33 cellular contexts compared by ENCODE assay signal in the genomic region with DNA sequence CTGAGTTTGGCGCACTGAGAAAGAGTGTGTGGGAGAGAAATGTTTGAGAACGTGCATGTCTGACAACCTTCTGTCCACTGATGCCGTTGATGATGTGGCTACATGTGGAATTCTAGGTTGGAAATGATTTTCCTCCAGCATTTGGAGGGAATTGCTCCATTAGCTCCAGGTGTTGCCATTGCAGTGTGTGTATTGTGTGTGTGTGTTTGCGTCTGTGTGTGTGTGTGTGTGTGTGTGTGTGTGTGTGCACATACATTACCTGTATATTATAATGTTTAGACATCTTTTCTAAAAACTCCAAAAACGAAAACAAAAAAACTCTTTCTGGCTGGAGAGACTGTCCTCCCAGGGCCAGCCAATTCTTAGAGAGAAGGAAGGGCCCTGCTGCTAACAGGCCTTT. TPM values are rescaled to one million over a fixed set of nuclear protein-coding genes. Genes with fewer than 3 reads are reported as not detected.
"Had no signal": no experiment of that assay in that cellular context is flagged by ENCODE, and none has a peak within 500 bp of the region (broad histone marks: within the 10 kb centered on the region; RNA-seq: fewer than 3 reads in every experiment).

No MANE protein-coding gene starts in this region.

- H3K4me3 Mint-ChIP-seq: activated CD4-positive, alpha-beta T cell treated with anti-CD3 and anti-CD28 coated beads, Interleukin-2, amount 10 ng/mL, durations not matched to agents 24 days and 14 days; activated CD8-positive, alpha-beta T cell treated with anti-CD3 and anti-CD28 coated beads for 36 hours; activated naive CD4-positive, alpha-beta T cell treated with anti-CD3 and anti-CD28 coated beads for 36 hours; activated T-cell treated with anti-CD3 and anti-CD28 coated beads, Interleukin-2, amount 50 U/mL, for 24 hours had no signal

- ATAC-seq: activated CD8-positive, alpha-beta T cell treated with anti-CD3 and anti-CD28 coated beads for 36 hours had no signal

- H3K36me3 ChIP-seq: breast epithelium, MG63, SJCRH30, WERI-Rb-1 had no signal

- H3K27me3 ChIP-seq: MG63, SJCRH30 had no signal

- H3K4me1 ChIP-seq: breast epithelium, SJCRH30 had no signal

- H3K27me3 Mint-ChIP-seq: activated CD8-positive, alpha-beta T cell treated with anti-CD3 and anti-CD28 coated beads for 36 hours had no signal

- H3K27ac ChIP-seq: breast epithelium, SJCRH30, SK-N-MC, WERI-Rb-1 had no signal

- H3K9me3 Mint-ChIP-seq: activated CD4-positive, alpha-beta T cell treated with anti-CD3 and anti-CD28 coated beads, Interleukin-2, amount 10 ng/mL, durations not matched to agents 24 days and 14 days; activated CD8-positive, alpha-beta T cell treated with anti-CD3 and anti-CD28 coated beads for 36 hours; activated naive CD4-positive, alpha-beta T cell treated with anti-CD3 and anti-CD28 coated beads for 36 hours; activated T-cell treated with anti-CD3 and anti-CD28 coated beads, Interleukin-2, amount 50 U/mL, for 24 hours; activated T-helper 2 cell treated with anti-CD3 and anti-CD28 coated beads, Interferon-gamma antibody, Interleukin-2, Interleukin-4, amounts not matched to agents 10 μg/mL and 5 μg/mL and 100 μg/mL, durations not matched to agents 14 hours and 24 hours and 36 hours had no signal

- H3K9me3 ChIP-seq: breast epithelium, MG63, SJCRH30 had no signal

- H3K27ac Mint-ChIP-seq: activated CD4-positive, alpha-beta T cell treated with anti-CD3 and anti-CD28 coated beads, Interleukin-2, amount 10 ng/mL, durations not matched to agents 24 days and 14 days; activated CD8-positive, alpha-beta T cell treated with anti-CD3 and anti-CD28 coated beads for 36 hours; activated naive CD4-positive, alpha-beta T cell treated with anti-CD3 and anti-CD28 coated beads for 36 hours; activated T-cell treated with anti-CD3 and anti-CD28 coated beads, Interleukin-2, amount 50 U/mL, for 24 hours; activated T-helper 2 cell treated with anti-CD3 and anti-CD28 coated beads, Interferon-gamma antibody, Interleukin-2, Interleukin-4, amounts not matched to agents 10 μg/mL and 5 μg/mL and 100 μg/mL, durations not matched to agents 14 hours and 24 hours and 36 hours had no signal

- DNase-seq: activated CD4-positive, alpha-beta T cell treated with anti-CD3 and anti-CD28 coated beads for 1 hour; activated CD4-positive, alpha-beta T cell treated with anti-CD3 and anti-CD28 coated beads, Interleukin-2, amount 10 ng/mL, durations not matched to agents 24 days and 14 days; activated CD4-positive, alpha-beta T cell treated with anti-CD3 and anti-CD28 coated beads, Interleukin-2, amount 50 U/mL, for 4 hours; activated CD4-positive, CD25-positive, alpha-beta regulatory T cell; activated CD8-positive, alpha-beta T cell treated with anti-CD3 and anti-CD28 coated beads for 36 hours; activated gamma-delta T cell; activated naive CD4-positive, alpha-beta T cell treated with anti-CD3 and anti-CD28 coated beads for 36 hours; activated T-cell treated with anti-CD3 and anti-CD28 coated beads, Interleukin-2, amount 50 U/mL, for 24 hours; anterior cingulate cortex; Kasumi-1; KG1; MG63; NCI-H1048; NCI-H1105 treated with DMSO at 0.1 percent for 48 hours; NCI-H1436; NCI-H1694; NCI-H1930; NCI-H2081 treated with DMSO at 0.1 percent for 48 hours; NCI-H226; NCI-H446 treated with DMSO at 0.1 percent for 48 hours; NCI-H524 treated with DMSO at 0.1 percent for 48 hours; SHP77; SJCRH30; T1000; WERI-Rb-1 had no signal

- H3K4me3 ChIP-seq: breast epithelium, MG63, SJCRH30, SK-N-MC had no signal

RNA-seq across cellular contexts. Expression of a gene that starts 28.3 kb away (rescaled TPM):
- total RNA-seq: activated CD4-positive, alpha-beta T cell treated with anti-CD3 and anti-CD28 coated beads, Interleukin-2, amount 10 ng/mL, durations not matched to agents 24 days and 14 days; activated CD8-positive, alpha-beta memory T cell treated with anti-CD3 and anti-CD28 coated beads for 36 hours; activated CD8-positive, alpha-beta T cell treated with anti-CD3 and anti-CD28 coated beads for 36 hours; activated naive CD4-positive, alpha-beta T cell treated with anti-CD3 and anti-CD28 coated beads for 36 hours; activated T-helper 2 cell treated with anti-CD3 and anti-CD28 coated beads, Interferon-gamma antibody, Interleukin-2, Interleukin-4, amounts not matched to agents 10 μg/mL and 5 μg/mL and 100 μg/mL, durations not matched to agents 14 hours and 24 hours and 36 hours; breast epithelium; cardiac septum; RPMI7951; SJCRH30; T-helper 1 cell treated with Interleukin-12 subunit alpha and Interleukin-12 subunit beta and Interleukin-4 antibody, amounts not matched to agents 30 ng/mL and 1 ng/mL, for 36 hours; T-helper 2 cell treated with Interferon-gamma antibody and Interleukin-4, amounts not matched to agents 100 ng/mL and 5 ng/mL, for 36 hours had no signal
